ENCODE assay signal across 1 cellular context in genomic region chr14:101564819-101565698, GRCh38.
TF ChIP-seq lines count a peak whose summit lies in the region.

No MANE protein-coding gene starts in this region.

TF ChIP-seq in liver, 16 proteins besides CTCF, POLR2A, EP300 and RAD21:
- TF ChIP-seq REST (IDR thresholded peaks at IDR 0.05), result no peak
- no peak for TF ChIP-seq ATF3 (IDR thresholded peaks at IDR 0.05)
- no peak for TF ChIP-seq HNF4A (conservative IDR thresholded peaks at IDR 0.05)
- TF ChIP-seq SP1 (IDR thresholded peaks at IDR 0.05), result no peak
- no peak for TF ChIP-seq GABPA (IDR thresholded peaks at IDR 0.05 in 1 of 2, conservative IDR thresholded peaks at IDR 0.05 in 1 of 2)
- TF ChIP-seq EGR1 (IDR thresholded peaks at IDR 0.05; ENCODE audit: low read depth in 2 of 2), result no peak
- TF ChIP-seq HNF4G (IDR thresholded peaks at IDR 0.05), result no peak
- no peak for TF ChIP-seq NR2F2 (IDR thresholded peaks at IDR 0.05)
- no peak for TF ChIP-seq YY1 (IDR thresholded peaks at IDR 0.05)
- TF ChIP-seq FOXA1 (IDR thresholded peaks at IDR 0.05), result no peak
- TF ChIP-seq MAX (IDR thresholded peaks at IDR 0.05), result no peak
